Comparison of ENCODE assay signal across 8 cellular contexts in the genomic region with DNA sequence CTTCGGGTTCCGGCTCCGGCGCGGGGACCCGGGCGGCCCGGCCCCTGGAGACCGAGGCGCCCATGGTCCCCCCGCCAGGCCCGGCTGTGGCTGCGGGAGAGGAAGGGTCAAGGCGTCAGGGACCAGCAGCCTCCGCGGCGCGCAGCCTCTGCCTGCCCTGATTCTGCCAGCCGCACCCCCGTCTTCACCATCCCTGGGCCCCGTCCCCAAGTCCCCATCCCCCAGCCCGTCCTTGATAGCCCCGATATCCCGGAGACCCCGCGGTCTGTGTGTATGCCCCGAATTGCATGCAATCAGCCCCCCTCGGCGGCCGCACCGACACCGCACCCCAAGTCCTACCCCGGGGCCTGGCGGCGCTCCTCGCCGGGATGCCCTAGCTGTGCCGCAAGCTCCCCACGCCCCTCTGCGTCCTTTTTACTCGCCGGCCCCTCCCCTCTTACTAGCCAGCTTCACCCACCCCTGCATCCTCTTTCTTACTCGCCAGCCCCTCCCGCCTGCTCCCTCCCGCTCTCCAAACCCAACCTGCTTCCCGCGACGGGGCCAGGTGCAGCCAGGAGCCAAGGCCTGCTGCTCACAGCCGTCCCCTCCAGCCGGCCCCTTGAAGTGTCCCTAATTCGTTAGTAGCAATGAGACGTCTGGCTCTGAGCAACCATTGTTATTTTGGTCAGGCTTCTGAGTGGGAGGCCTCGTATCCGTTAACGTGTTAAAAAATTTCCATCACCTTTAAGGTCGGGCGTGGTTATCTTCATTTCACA. TPM values are rescaled to one million over a fixed set of nuclear protein-coding genes. Genes with fewer than 3 reads are reported as not detected.
DNase-seq lines count a peak whose midpoint lies in the region; ATAC-seq and TF ChIP-seq lines count a peak whose summit lies in the region.

A gene with protein sequence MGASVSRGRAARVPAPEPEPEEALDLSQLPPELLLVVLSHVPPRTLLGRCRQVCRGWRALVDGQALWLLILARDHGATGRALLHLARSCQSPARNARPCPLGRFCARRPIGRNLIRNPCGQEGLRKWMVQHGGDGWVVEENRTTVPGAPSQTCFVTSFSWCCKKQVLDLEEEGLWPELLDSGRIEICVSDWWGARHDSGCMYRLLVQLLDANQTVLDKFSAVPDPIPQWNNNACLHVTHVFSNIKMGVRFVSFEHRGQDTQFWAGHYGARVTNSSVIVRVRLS (minus strand): TSS at position 386 of the 755 bp plus-strand sequence. CDS start 322 bp downstream, at position 64.

- peak within 1 kb of the TSS; percentile 57 for H3K9ac ChIP-seq in PC-3 (ENCODE audit: low read length)

- H3K27me3 Mint-ChIP-seq in activated CD8-positive, alpha-beta memory T cell treated with anti-CD3 and anti-CD28 coated beads, Interleukin-2, amount 10 ng/mL, durations not matched to agents 7 days and 5 days: peaks cover 56% of the 10 kb centered on the region
- H3K27me3 Mint-ChIP-seq in stimulated activated naive B cell treated with anti-CD40 and anti-IgM and Interleukin-4, amounts not matched to agents 10 μg/mL and 1 μg/mL and 100 μg/mL, for 72 hours: peaks cover 12 to 44% of the 10 kb centered on the region in 2 donors

- H3K4me3 Mint-ChIP-seq in activated CD8-positive, alpha-beta memory T cell treated with anti-CD3 and anti-CD28 coated beads, Interleukin-2, amount 10 ng/mL, durations not matched to agents 7 days and 5 days: peak within 1 kb of the TSS; percentile 57
- H3K4me3 Mint-ChIP-seq in stimulated activated naive B cell treated with anti-CD40 and anti-IgM and Interleukin-4, amounts not matched to agents 10 μg/mL and 1 μg/mL and 100 μg/mL, for 72 hours: peak within 1 kb of the TSS; percentile 74 to 85

- CTCF ChIA-PET in activated CD8-positive, alpha-beta memory T cell treated with anti-CD3 and anti-CD28 coated beads, Interleukin-2, amount 10 ng/mL, durations not matched to agents 7 days and 5 days (lab: Charles Lee): interaction anchor here (0.6 to 0.7 kb wide), 2 partner anchors 20 to 55 kb away, joined by 3 read pairs; no protein-coding TSS in a partner anchor
- CTCF ChIA-PET in PC-3 (lab: Charles Lee): interaction anchor here (0.5 kb wide), 1 partner anchor 298 kb away, joined by 7 read pairs; no protein-coding TSS in a partner anchor

- no peak for DNase-seq in activated CD8-positive, alpha-beta memory T cell treated with anti-CD3 and anti-CD28 coated beads, Interleukin-2, amount 10 ng/mL, durations not matched to agents 7 days and 5 days
- no peak for DNase-seq in activated CD8-positive, alpha-beta memory T cell treated with anti-CD3 and anti-CD28 coated beads, Interleukin-2, amount 50 U/mL, for 4 hours
- DNase-seq in PC-3: peak; percentile 33
- peak; percentile 14 for DNase-seq in choroid plexus epithelial cell (ENCODE audit: low read depth)
- peak; percentile 75 for DNase-seq in left kidney (ENCODE audit: low read depth, low spot score)
- no peak for DNase-seq in stimulated activated naive B cell treated with anti-CD40 and anti-IgM and Interleukin-4, amounts not matched to agents 10 μg/mL and 1 μg/mL and 100 μg/mL, for 72 hours
- DNase-seq in NCI-H1436 treated with DMSO at 0.1 percent for 48 hours (lab: John Stamatoyannopoulos, UW): no peak
- DNase-seq in SIG-M5 (lab: John Stamatoyannopoulos, UW): no peak

- no peak for TF ChIP-seq CTCF in PC-3 (conservative IDR thresholded peaks at IDR 0.05; ENCODE audit: low read depth, low read length)
- TF ChIP-seq CTCF in choroid plexus epithelial cell (conservative IDR thresholded peaks at IDR 0.05; ENCODE audit: low read depth, low read length): no peak

- POLR2A ChIA-PET in PC-3 (lab: Charles Lee; ENCODE audit: unreplicated experiment): interaction anchor here (0.7 kb wide), 1 partner anchor 766 kb away, joined by 5 read pairs; no protein-coding TSS in a partner anchor

- H3K27ac ChIP-seq in PC-3 (ENCODE audit: low read length): peak within 1 kb of the TSS; percentile 18; the same call in 1 of the 2 replicates

- peaks cover 8% of the 10 kb centered on the region for H3K4me1 Mint-ChIP-seq in activated CD8-positive, alpha-beta memory T cell treated with anti-CD3 and anti-CD28 coated beads, Interleukin-2, amount 10 ng/mL, durations not matched to agents 7 days and 5 days
- peaks cover 6 to 14% of the 10 kb centered on the region in 2 donors for H3K4me1 Mint-ChIP-seq in stimulated activated naive B cell treated with anti-CD40 and anti-IgM and Interleukin-4, amounts not matched to agents 10 μg/mL and 1 μg/mL and 100 μg/mL, for 72 hours

- H3F3A ChIP-seq in PC-3 (ENCODE audit: low read length, unreplicated experiment): no peaks in the 10 kb centered on the region

- H3K9me2 ChIP-seq in PC-3 (replicated peaks; ENCODE audit: low read length): no peaks in the 10 kb centered on the region

- H3K27ac Mint-ChIP-seq in activated CD8-positive, alpha-beta memory T cell treated with anti-CD3 and anti-CD28 coated beads, Interleukin-2, amount 10 ng/mL, durations not matched to agents 7 days and 5 days: no peak within 1 kb of the TSS
- H3K27ac Mint-ChIP-seq in stimulated activated naive B cell treated with anti-CD40 and anti-IgM and Interleukin-4, amounts not matched to agents 10 μg/mL and 1 μg/mL and 100 μg/mL, for 72 hours: no peak within 1 kb of the TSS

- peak within 1 kb of the TSS; percentile 76 for H3K4me3 ChIP-seq in PC-3 (ENCODE audit: low read length)
- H3K4me3 ChIP-seq in choroid plexus epithelial cell (ENCODE audit: low read depth, low read length): peak within 1 kb of the TSS; percentile 75

- H3K36me3 Mint-ChIP-seq in activated CD8-positive, alpha-beta memory T cell treated with anti-CD3 and anti-CD28 coated beads, Interleukin-2, amount 10 ng/mL, durations not matched to agents 7 days and 5 days: no peaks in the 10 kb centered on the region
- peaks cover 3% of the 10 kb centered on the region in 2 donors for H3K36me3 Mint-ChIP-seq in stimulated activated naive B cell treated with anti-CD40 and anti-IgM and Interleukin-4, amounts not matched to agents 10 μg/mL and 1 μg/mL and 100 μg/mL, for 72 hours

- BruUV-seq in PC-3 (replicated peaks; lab: Mats Ljungman, UMichigan): no TSS peak

- peak within 1 kb of the TSS; percentile 81 for H2AFZ ChIP-seq in PC-3 (ENCODE audit: low read length)

- no peaks in the 10 kb centered on the region for H3K27me3 ChIP-seq in PC-3 (ENCODE audit: low read length)

- ATAC-seq in activated CD8-positive, alpha-beta memory T cell treated with anti-CD3 and anti-CD28 coated beads, Interleukin-2, amount 10 ng/mL, durations not matched to agents 7 days and 5 days: no peak
- peak; percentile 28 for ATAC-seq in PC-3
- ATAC-seq in stimulated activated naive B cell treated with anti-CD40 and anti-IgM and Interleukin-4, amounts not matched to agents 10 μg/mL and 1 μg/mL and 100 μg/mL, for 72 hours (replicated peaks): peak in 1 of 2 donors; percentile 2

- H3K9me3 Mint-ChIP-seq in activated CD8-positive, alpha-beta memory T cell treated with anti-CD3 and anti-CD28 coated beads, Interleukin-2, amount 10 ng/mL, durations not matched to agents 7 days and 5 days (ENCODE audit: low read depth): peaks cover 2% of the 10 kb centered on the region
- peaks cover 3% of the 10 kb centered on the region in 2 donors for H3K9me3 Mint-ChIP-seq in stimulated activated naive B cell treated with anti-CD40 and anti-IgM and Interleukin-4, amounts not matched to agents 10 μg/mL and 1 μg/mL and 100 μg/mL, for 72 hours

- no peaks in the 10 kb centered on the region for H4K20me1 ChIP-seq in PC-3 (ENCODE audit: low read length)

- H3K4me1 ChIP-seq in PC-3 (ENCODE audit: insufficient read depth, low read length): peaks cover 12% of the 10 kb centered on the region

- no peaks in the 10 kb centered on the region; the same call in 1 of the 2 replicates for H3K36me3 ChIP-seq in PC-3 (ENCODE audit: low read depth, low read length)

- H3K9me3 ChIP-seq in PC-3 (ENCODE audit: low read length): no peaks in the 10 kb centered on the region

- no peaks in the 10 kb centered on the region for H3K79me2 ChIP-seq in PC-3 (ENCODE audit: low read length)

- peak within 1 kb of the TSS; percentile 88 for H3K4me2 ChIP-seq in PC-3 (ENCODE audit: low read length)

- intact Hi-C loops in PC-3 (cut with micrococcal nuclease): no loop called here

RNA-seq across cellular contexts. Expression of the gene that starts here (rescaled TPM):
- under 1 TPM in 1 of 2 experiments, not detected in 1; 0.19 TPM for total RNA-seq in activated CD8-positive, alpha-beta memory T cell treated with anti-CD3 and anti-CD28 coated beads, Interleukin-2, amount 10 ng/mL, durations not matched to agents 7 days and 5 days
- total RNA-seq in PC-3 (2014; rRNA removed): 7.1 and 16.5 TPM in 2 replicates

Comparison
In these comparisons a context has a peak if more than half of its experiments do, and no peak if none do; other contexts are left out.
1. DNase-seq: peak in PC-3 (single experiment), choroid plexus epithelial cell (single experiment) and left kidney (single experiment); none in activated CD8-positive, alpha-beta memory T cell treated with anti-CD3 and anti-CD28 coated beads, Interleukin-2, amount 10 ng/mL, durations not matched to agents 7 days and 5 days (single experiment), activated CD8-positive, alpha-beta memory T cell treated with anti-CD3 and anti-CD28 coated beads, Interleukin-2, amount 50 U/mL, for 4 hours (single experiment), stimulated activated naive B cell treated with anti-CD40 and anti-IgM and Interleukin-4, amounts not matched to agents 10 μg/mL and 1 μg/mL and 100 μg/mL, for 72 hours (single experiment), NCI-H1436 treated with DMSO at 0.1 percent for 48 hours (single experiment) and SIG-M5 (single experiment).